ENCODE assay signal across 1 cellular context in the genomic region with DNA sequence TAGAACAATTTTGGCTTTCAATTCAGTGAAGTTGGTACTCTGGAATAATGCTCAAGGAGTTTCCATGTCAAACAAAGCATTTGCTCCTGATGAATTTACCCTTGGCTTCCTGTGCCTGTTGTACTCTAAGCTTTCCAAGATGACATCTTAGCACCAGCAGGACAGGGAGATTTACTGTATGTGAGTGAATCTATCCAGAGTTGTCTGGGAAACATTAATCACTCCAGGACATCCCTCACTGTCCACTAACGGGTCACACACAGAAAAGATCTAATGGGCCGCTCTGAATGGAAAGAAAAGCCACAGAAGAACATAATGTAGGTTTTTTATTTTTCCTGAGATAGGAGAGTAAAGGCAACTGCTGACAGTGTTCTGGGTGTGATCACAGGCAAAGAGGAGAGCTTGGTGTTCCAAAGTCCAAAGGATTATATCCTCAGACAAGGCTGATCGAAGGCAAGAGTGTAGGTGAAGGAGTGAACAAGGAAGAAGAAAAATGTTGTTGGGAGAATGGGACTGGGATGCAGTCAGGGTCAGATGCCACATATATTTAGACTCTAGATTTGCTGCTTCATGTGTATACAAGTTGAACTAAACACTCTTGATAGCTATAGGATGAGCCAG.
TF ChIP-seq lines count a peak whose summit lies in the region.

No MANE protein-coding gene starts in this region.

TF ChIP-seq in H1, 55 proteins besides CTCF, POLR2A, EP300 and RAD21 (continued from another document):
- TF ChIP-seq SP1 (IDR thresholded peaks at IDR 0.05; ENCODE audit: low read depth, low read length) = no peak
- TF ChIP-seq SIX5 (IDR thresholded peaks at IDR 0.05; ENCODE audit: low read depth, low read length) = no peak
- TF ChIP-seq MAFK (IDR thresholded peaks at IDR 0.05; ENCODE audit: low read depth, low read length) = no peak
- TF ChIP-seq JUN (IDR thresholded peaks at IDR 0.05; ENCODE audit: low read depth, low read length) = no peak
- TF ChIP-seq HDAC6 (IDR thresholded peaks at IDR 0.05; ENCODE audit: low read depth, low read length) = no peak
- no peak for TF ChIP-seq RBBP5 (IDR thresholded peaks at IDR 0.05; ENCODE audit: borderline replicate concordance, low read depth, low read length)
- TF ChIP-seq RNF2 (IDR thresholded peaks at IDR 0.05; ENCODE audit: borderline replicate concordance, low read depth, low read length, missing control alignments, poor library complexity, severe bottlenecking) = no peak
- no peak for TF ChIP-seq TAF1 (IDR thresholded peaks at IDR 0.05; ENCODE audit: low read depth, low read length)
- no peak for TF ChIP-seq SRF (IDR thresholded peaks at IDR 0.05; ENCODE audit: low read depth, low read length)
- TF ChIP-seq, protein P1, sequence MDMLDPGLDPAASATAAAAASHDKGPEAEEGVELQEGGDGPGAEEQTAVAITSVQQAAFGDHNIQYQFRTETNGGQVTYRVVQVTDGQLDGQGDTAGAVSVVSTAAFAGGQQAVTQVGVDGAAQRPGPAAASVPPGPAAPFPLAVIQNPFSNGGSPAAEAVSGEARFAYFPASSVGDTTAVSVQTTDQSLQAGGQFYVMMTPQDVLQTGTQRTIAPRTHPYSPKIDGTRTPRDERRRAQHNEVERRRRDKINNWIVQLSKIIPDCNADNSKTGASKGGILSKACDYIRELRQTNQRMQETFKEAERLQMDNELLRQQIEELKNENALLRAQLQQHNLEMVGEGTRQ (IDR thresholded peaks at IDR 0.05; ENCODE audit: low read length) = no peak
